In the genomic region with DNA sequence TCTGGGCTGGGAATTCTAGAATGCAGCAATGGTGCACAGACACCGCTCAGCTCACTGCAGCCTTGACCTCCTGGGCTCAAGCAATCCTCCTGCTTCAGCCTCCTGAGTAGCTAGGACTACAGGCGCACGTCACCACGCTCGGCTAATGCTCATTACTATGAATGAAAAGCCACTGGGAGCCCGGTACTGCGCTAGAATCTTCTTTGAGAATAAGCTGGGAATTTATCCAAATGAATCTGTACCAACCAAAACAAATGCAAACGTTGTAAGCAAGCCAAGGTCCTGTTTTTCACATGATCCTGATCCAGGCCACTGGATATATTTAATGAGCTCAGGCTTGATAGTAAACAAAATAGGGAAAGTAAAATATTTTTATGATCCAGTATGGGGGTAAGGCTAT, we compare ENCODE assay signal across 20 cellular contexts.
DNase-seq lines count a peak whose midpoint lies in the region; ATAC-seq, FAIRE-seq and TF ChIP-seq lines count a peak whose summit lies in the region.
"Had no signal": no experiment of that assay in that cellular context is flagged by ENCODE, and none has a peak within 500 bp of the region (broad histone marks: within the 10 kb centered on the region; RNA-seq: fewer than 3 reads in every experiment).

No MANE protein-coding gene starts in this region.

- H3K36me3 ChIP-seq in kidney (ENCODE audit: control insufficient read depth in 1 of 2, insufficient read depth in 2 of 2, low read length in 2 of 2): no peaks in the 10 kb centered on the region
- H3K36me3 ChIP-seq in stomach: no peaks in the 10 kb centered on the region
- H3K36me3 ChIP-seq: BLaER1, tibial artery had no signal

- no peak for ATAC-seq in HG02588 (IDR thresholded peaks at IDR 0.05; ENCODE audit: unreplicated experiment)
- ATAC-seq in GM21619 (IDR thresholded peaks at IDR 0.05; ENCODE audit: unreplicated experiment): no peak
- ATAC-seq in GM18907 (IDR thresholded peaks at IDR 0.05; ENCODE audit: unreplicated experiment): no peak

- H3K27ac ChIP-seq in kidney (ENCODE audit: low read depth in 2 of 2, low read length in 2 of 2) (peak overlapping the region; percentile 80 to 89), stomach (peak overlapping the region; percentile 5 to 82 (median 79))
- H3K27ac ChIP-seq: BLaER1 had no signal

- no peaks in the 10 kb centered on the region for H3K27me3 ChIP-seq in stomach
- H3K27me3 ChIP-seq: BLaER1, tibial artery had no signal

- H3K9ac ChIP-seq in kidney (ENCODE audit: low read length in 2 of 2): no peak overlapping the region
- H3K9ac ChIP-seq: BLaER1 had no signal

- H3K4me1 ChIP-seq in kidney (ENCODE audit: control insufficient read depth in 1 of 2, insufficient read depth in 1 of 2, low read depth in 1 of 2, low read length in 2 of 2) (peaks cover 8 to 11% of the 10 kb centered on the region in 2 donors), stomach (peaks cover 12 to 34% (median 22%) of the 10 kb centered on the region in 4 donors)
- H3K4me1 ChIP-seq: BLaER1 had no signal

- FAIRE-seq in kidney (lab: Jason Lieb, UNC): no peak

- DNase-seq in NCI-H526 treated with DMSO at 0.1 percent for 48 hours (lab: John Stamatoyannopoulos, UW) (peak; percentile 43), choroid plexus epithelial cell (ENCODE audit: low read depth) (peak; percentile 62), kidney (no peak), stomach (peak; percentile 32)
- DNase-seq: activated CD4-positive, alpha-beta T cell treated with anti-CD3 and anti-CD28 coated beads, Interleukin-2, amount 50 U/mL, for 1 hour; activated naive CD4-positive, alpha-beta T cell treated with anti-CD3 and anti-CD28 coated beads, Interleukin-2, amount 50 U/mL, for 16 hours; activated T-cell treated with anti-CD3 and anti-CD28 coated beads for 4 hours; caudate nucleus; DMS 273 treated with DMSO at 0.1 percent for 48 hours; glutamatergic neuron; NCI-H1930; NCI-H524; stimulated activated CD4-positive, alpha-beta T cell treated with anti-CD3 and anti-CD28 coated beads, Interleukin-4, amount 100 ng/mL, for 4 hours; T1000; tibial artery had no signal

- H3K4me3 ChIP-seq in choroid plexus epithelial cell (ENCODE audit: low read depth, low read length) (no peak overlapping the region), kidney (ENCODE audit: low read length in 2 of 2) (no peak overlapping the region), stomach (no peak overlapping the region)
- H3K4me3 ChIP-seq: BLaER1, skin epidermis, tibial artery had no signal

- TF ChIP-seq POLR2A in stomach (IDR thresholded peaks at IDR 0.05): no peak

- no peak for TF ChIP-seq EP300 in stomach (IDR thresholded peaks at IDR 0.05)

- H3K9me3 ChIP-seq in kidney (ENCODE audit: control insufficient read depth in 1 of 2, low read length in 2 of 2) (no peaks in the 10 kb centered on the region), stomach (no peaks in the 10 kb centered on the region)
- H3K9me3 ChIP-seq: BLaER1, tibial artery had no signal

- WGBS in stomach, 5 donors: 26 to 52% (median 35%) methylated on average over 8 of the region's 8 CpGs

- intact Hi-C loops in kidney (cut with DNase I) (no loop called here), stomach (cut with DNase I; ENCODE audit: low total_unique reads) (no loop called here)

- TF ChIP-seq CTCF in choroid plexus epithelial cell (conservative IDR thresholded peaks at IDR 0.05; ENCODE audit: low read depth, low read length) (no peak), kidney (IDR thresholded peaks at IDR 0.05; ENCODE audit: borderline replicate concordance, extremely low read depth, insufficient read depth) (no peak), stomach (IDR thresholded peaks at IDR 0.05) (no peak)
